In genomic region chr11:92867913-92868619, GRCh38 we compare ENCODE assay signal across 20 cellular contexts.
DNase-seq lines count a peak whose midpoint lies in the region; FAIRE-seq and TF ChIP-seq lines count a peak whose summit lies in the region.
"Had no signal": no experiment of that assay in that cellular context is flagged by ENCODE, and none has a peak within 500 bp of the region (broad histone marks: within the 10 kb centered on the region; RNA-seq: fewer than 3 reads in every experiment).

No MANE protein-coding gene starts in this region.

- H4K20me1 ChIP-seq in keratinocyte (ENCODE audit: control insufficient read depth, extremely low read depth, insufficient read depth, low read length) = no peaks in the 10 kb centered on the region

- TF ChIP-seq CTCF in HEK293 (tag by site-specific recombination; IDR thresholded peaks at IDR 0.05) = no peak
- no peak for TF ChIP-seq CTCF in keratinocyte (optimal IDR thresholded peaks at IDR 0.05 in 1 of 3, IDR thresholded peaks at IDR 0.05 in 1 of 3, conservative IDR thresholded peaks at IDR 0.05 in 1 of 3; ENCODE audit: extremely low read depth in 1 of 3, insufficient read depth in 2 of 3, low read length in 3 of 3)

- DNase-seq in NCI-H1436 treated with DMSO at 0.1 percent for 48 hours (lab: John Stamatoyannopoulos, UW) (peak; percentile 97), NCI-H526 (lab: John Stamatoyannopoulos, UW) (peak; percentile 96 to 98), keratinocyte (ENCODE audit: low read depth, low spot score) (no peak), NCI-H226 (no peak), GM19240 (ENCODE audit: insufficient read length, low spot score) (no peak), A172 (ENCODE audit: low spot score) (no peak), amygdala (lab: John Stamatoyannopoulos, UW) (no peak)
- DNase-seq: activated CD4-positive, alpha-beta T cell treated with anti-CD3 and anti-CD28 coated beads, Interleukin-2, amount 50 U/mL, for 48 hours; activated CD8-positive, alpha-beta memory T cell treated with anti-CD3 and anti-CD28 coated beads, Interleukin-2, amount 50 U/mL, for 4 hours; aorta; caudate nucleus; lower lobe of right lung; MG63; NCI-H2171 treated with DMSO at 0.1 percent for 48 hours; posterior cingulate gyrus; T-helper 1 cell had no signal

- dilution Hi-C loops in keratinocyte (cut with MboI; ENCODE audit: extremely low pct_ligation_motif_present, low sequenced_read_pairs) = no loop called here

- H3K27ac ChIP-seq in HEK293 (ENCODE audit: extremely low read depth, low read depth, low read length) (peak overlapping the region; percentile 77), keratinocyte (ENCODE audit: control insufficient read depth, insufficient read depth, low read length) (no peak overlapping the region)
- H3K27ac ChIP-seq: lower lobe of right lung, SJSA1, tibial nerve had no signal

- H3K9ac ChIP-seq in keratinocyte (ENCODE audit: control insufficient read depth, extremely low read depth, insufficient read depth, low read length) = no peak overlapping the region

- H3K4me3 ChIP-seq in HEK293 (ENCODE audit: low read depth, low read length) = no peak overlapping the region
- H3K4me3 ChIP-seq in keratinocyte (ENCODE audit: control insufficient read depth in 2 of 3, extremely low read depth in 1 of 3, insufficient read depth in 2 of 3, low read depth in 1 of 3, low read length in 3 of 3) = no peak overlapping the region
- H3K4me3 ChIP-seq: lower lobe of right lung, MG63, SJSA1, tibial nerve had no signal

- POLR2A ChIA-PET in HEK293 (lab: Yijun Ruan, JAX) = no interaction called here

- H3K9me3 ChIP-seq in HEK293 (ENCODE audit: control insufficient read depth, insufficient read depth, low read depth, low read length) (no peaks in the 10 kb centered on the region), keratinocyte (ENCODE audit: control insufficient read depth, low read depth, low read length) (no peaks in the 10 kb centered on the region)
- H3K9me3 ChIP-seq: lower lobe of right lung, MG63, SJSA1, tibial nerve had no signal

- no peaks in the 10 kb centered on the region for H3K9me1 ChIP-seq in keratinocyte (ENCODE audit: control insufficient read depth, extremely low read depth, insufficient read depth, low read length)

- H3K4me1 ChIP-seq in HEK293 (ENCODE audit: control insufficient read depth, insufficient read depth, low read length) (peaks cover 8% of the 10 kb centered on the region), keratinocyte (ENCODE audit: control insufficient read depth, extremely low read depth, insufficient read depth, low read length) (peaks cover 5% of the 10 kb centered on the region)
- H3K4me1 ChIP-seq: lower lobe of right lung, SJSA1, tibial nerve had no signal

- FAIRE-seq in keratinocyte (lab: Jason Lieb, UNC) = peak; percentile 88
- FAIRE-seq: RCC 7860 had no signal

- H3K79me2 ChIP-seq in keratinocyte (ENCODE audit: control insufficient read depth, insufficient read depth, low read length) = no peaks in the 10 kb centered on the region

- no peak overlapping the region for H2AFZ ChIP-seq in keratinocyte (ENCODE audit: control insufficient read depth, low read length)

- peaks cover 3% of the 10 kb centered on the region for H3K27me3 ChIP-seq in keratinocyte (ENCODE audit: control insufficient read depth, extremely low read depth, insufficient read depth, low read length)
- H3K27me3 ChIP-seq: SJSA1, tibial nerve had no signal

- H3K36me3 ChIP-seq in HEK293 (ENCODE audit: control insufficient read depth in 2 of 2, insufficient read depth in 1 of 2, low read length in 2 of 2) (no peaks in the 10 kb centered on the region), keratinocyte (ENCODE audit: control insufficient read depth in 2 of 2, extremely low read depth in 1 of 2, insufficient read depth in 2 of 2, low read length in 2 of 2) (no peaks in the 10 kb centered on the region)
- H3K36me3 ChIP-seq: lower lobe of right lung, MG63, SJSA1, tibial nerve had no signal

- CTCF ChIA-PET in HEK293 (lab: Yijun Ruan, JAX) = no interaction called here

- no peak overlapping the region for H3K4me2 ChIP-seq in keratinocyte (ENCODE audit: control insufficient read depth, extremely low read depth, insufficient read depth, low read depth, low read length)

TF ChIP-seq in HEK293, 187 proteins besides CTCF, POLR2A, EP300 and RAD21 (continues in another document):
- TF ChIP-seq SALL2 (tag by site-specific recombination; IDR thresholded peaks at IDR 0.05; ENCODE audit: borderline replicate concordance) (no peak), ZBTB7A (tag by site-specific recombination; IDR thresholded peaks at IDR 0.05; ENCODE audit: low read depth) (no peak), ZSCAN16 (tag by site-specific recombination; IDR thresholded peaks at IDR 0.05) (no peak), FEZF1 (tag by site-specific recombination; IDR thresholded peaks at IDR 0.05) (peak; percentile 98), ZNF776 (tag by site-specific recombination; IDR thresholded peaks at IDR 0.05; ENCODE audit: borderline replicate concordance) (no peak), GLIS2 (tag by site-specific recombination; IDR thresholded peaks at IDR 0.05) (no peak), SCRT2 (tag by site-specific recombination; IDR thresholded peaks at IDR 0.05) (peak; percentile 27; the same call in 1 of the 2 replicates), ZNF138 (tag by site-specific recombination; IDR thresholded peaks at IDR 0.05; ENCODE audit: borderline replicate concordance) (no peak), HOXA7 (CRISPR knock-in tag; IDR thresholded peaks at IDR 0.05; ENCODE audit: borderline replicate concordance) (no peak), ZNF501 (tag by site-specific recombination; IDR thresholded peaks at IDR 0.05) (peak; percentile 53; the same call in 1 of the 2 replicates), ZNF664 (tag by site-specific recombination; IDR thresholded peaks at IDR 0.05) (peak; percentile 70), ZNF155 (tag by site-specific recombination; IDR thresholded peaks at IDR 0.05) (no peak), ZNF391 (tag by site-specific recombination; IDR thresholded peaks at IDR 0.05; ENCODE audit: borderline replicate concordance, low read depth) (peak; percentile 93), ZNF354C (tag by site-specific recombination; IDR thresholded peaks at IDR 0.05; ENCODE audit: borderline replicate concordance, low read depth) (no peak), ZNF239 (tag by site-specific recombination; IDR thresholded peaks at IDR 0.05) (no peak), ZNF324 (tag by site-specific recombination; IDR thresholded peaks at IDR 0.05) (no peak)
- TF ChIP-seq, protein P1, sequence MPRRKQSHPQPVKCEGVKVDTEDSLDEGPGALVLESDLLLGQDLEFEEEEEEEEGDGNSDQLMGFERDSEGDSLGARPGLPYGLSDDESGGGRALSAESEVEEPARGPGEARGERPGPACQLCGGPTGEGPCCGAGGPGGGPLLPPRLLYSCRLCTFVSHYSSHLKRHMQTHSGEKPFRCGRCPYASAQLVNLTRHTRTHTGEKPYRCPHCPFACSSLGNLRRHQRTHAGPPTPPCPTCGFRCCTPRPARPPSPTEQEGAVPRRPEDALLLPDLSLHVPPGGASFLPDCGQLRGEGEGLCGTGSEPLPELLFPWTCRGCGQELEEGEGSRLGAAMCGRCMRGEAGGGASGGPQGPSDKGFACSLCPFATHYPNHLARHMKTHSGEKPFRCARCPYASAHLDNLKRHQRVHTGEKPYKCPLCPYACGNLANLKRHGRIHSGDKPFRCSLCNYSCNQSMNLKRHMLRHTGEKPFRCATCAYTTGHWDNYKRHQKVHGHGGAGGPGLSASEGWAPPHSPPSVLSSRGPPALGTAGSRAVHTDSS (tag by site-specific recombination; IDR thresholded peaks at IDR 0.05) = no peak; the same call in 1 of the 2 replicates
- TF ChIP-seq, protein P2, sequence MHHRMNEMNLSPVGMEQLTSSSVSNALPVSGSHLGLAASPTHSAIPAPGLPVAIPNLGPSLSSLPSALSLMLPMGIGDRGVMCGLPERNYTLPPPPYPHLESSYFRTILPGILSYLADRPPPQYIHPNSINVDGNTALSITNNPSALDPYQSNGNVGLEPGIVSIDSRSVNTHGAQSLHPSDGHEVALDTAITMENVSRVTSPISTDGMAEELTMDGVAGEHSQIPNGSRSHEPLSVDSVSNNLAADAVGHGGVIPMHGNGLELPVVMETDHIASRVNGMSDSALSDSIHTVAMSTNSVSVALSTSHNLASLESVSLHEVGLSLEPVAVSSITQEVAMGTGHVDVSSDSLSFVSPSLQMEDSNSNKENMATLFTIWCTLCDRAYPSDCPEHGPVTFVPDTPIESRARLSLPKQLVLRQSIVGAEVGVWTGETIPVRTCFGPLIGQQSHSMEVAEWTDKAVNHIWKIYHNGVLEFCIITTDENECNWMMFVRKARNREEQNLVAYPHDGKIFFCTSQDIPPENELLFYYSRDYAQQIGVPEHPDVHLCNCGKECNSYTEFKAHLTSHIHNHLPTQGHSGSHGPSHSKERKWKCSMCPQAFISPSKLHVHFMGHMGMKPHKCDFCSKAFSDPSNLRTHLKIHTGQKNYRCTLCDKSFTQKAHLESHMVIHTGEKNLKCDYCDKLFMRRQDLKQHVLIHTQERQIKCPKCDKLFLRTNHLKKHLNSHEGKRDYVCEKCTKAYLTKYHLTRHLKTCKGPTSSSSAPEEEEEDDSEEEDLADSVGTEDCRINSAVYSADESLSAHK (tag by site-specific recombination; IDR thresholded peaks at IDR 0.05) = peak; percentile 96
- TF ChIP-seq, protein P3, sequence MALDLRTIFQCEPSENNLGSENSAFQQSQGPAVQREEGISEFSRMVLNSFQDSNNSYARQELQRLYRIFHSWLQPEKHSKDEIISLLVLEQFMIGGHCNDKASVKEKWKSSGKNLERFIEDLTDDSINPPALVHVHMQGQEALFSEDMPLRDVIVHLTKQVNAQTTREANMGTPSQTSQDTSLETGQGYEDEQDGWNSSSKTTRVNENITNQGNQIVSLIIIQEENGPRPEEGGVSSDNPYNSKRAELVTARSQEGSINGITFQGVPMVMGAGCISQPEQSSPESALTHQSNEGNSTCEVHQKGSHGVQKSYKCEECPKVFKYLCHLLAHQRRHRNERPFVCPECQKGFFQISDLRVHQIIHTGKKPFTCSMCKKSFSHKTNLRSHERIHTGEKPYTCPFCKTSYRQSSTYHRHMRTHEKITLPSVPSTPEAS (tag by site-specific recombination; IDR thresholded peaks at IDR 0.05) = peak; percentile 35; the same call in 1 of the 2 replicates
- TF ChIP-seq, protein P4, sequence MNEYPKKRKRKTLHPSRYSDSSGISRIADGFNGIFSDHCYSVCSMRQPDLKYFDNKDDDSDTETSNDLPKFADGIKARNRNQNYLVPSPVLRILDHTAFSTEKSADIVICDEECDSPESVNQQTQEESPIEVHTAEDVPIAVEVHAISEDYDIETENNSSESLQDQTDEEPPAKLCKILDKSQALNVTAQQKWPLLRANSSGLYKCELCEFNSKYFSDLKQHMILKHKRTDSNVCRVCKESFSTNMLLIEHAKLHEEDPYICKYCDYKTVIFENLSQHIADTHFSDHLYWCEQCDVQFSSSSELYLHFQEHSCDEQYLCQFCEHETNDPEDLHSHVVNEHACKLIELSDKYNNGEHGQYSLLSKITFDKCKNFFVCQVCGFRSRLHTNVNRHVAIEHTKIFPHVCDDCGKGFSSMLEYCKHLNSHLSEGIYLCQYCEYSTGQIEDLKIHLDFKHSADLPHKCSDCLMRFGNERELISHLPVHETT (tag by site-specific recombination; IDR thresholded peaks at IDR 0.05) = peak; percentile 60; the same call in 1 of the 2 replicates

Comparison
In these comparisons a context has a peak if more than half of its experiments do, and no peak if none do; other contexts are left out.
1. DNase-seq: peak in NCI-H1436 treated with DMSO at 0.1 percent for 48 hours (single experiment) and NCI-H526 (2 of 2); none in keratinocyte (single experiment), NCI-H226 (single experiment), GM19240 (single experiment), A172 (single experiment) and amygdala (0 of 56).